ENCODE assay signal across 11 cellular contexts in the genomic region with DNA sequence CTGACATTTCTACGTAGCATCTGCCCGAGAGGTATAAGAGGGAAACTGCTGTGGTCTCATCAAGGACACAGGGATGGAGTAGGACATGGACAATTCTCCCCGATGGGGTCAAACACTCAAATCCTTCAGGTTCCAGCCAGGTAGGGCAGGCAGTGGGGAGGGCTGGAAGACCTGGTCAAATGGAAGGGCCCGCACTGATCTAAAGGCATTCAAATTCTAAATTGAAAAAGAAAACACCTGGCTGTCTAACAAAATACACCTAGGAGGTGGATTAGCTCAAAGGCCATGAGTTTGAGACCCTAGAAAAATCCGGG. TPM values are rescaled to one million over a fixed set of nuclear protein-coding genes. Genes with fewer than 3 reads are reported as not detected.
DNase-seq lines count a peak whose midpoint lies in the region; ATAC-seq, FAIRE-seq and TF ChIP-seq lines count a peak whose summit lies in the region.
"Had no signal": no experiment of that assay in that cellular context is flagged by ENCODE, and none has a peak within 500 bp of the region (broad histone marks: within the 10 kb centered on the region; RNA-seq: fewer than 3 reads in every experiment).

No MANE protein-coding gene starts in this region.

- intact Hi-C loops in K562 (cut with micrococcal nuclease): no loop called here
- intact Hi-C loops in naive thymus-derived CD4-positive, alpha-beta T cell (cut with micrococcal nuclease): no loop called here
- intact Hi-C loops in cardiac septum (cut with DNase I): no loop called here

- CTCF ChIA-PET in K562 (lab: Yijun Ruan, JAX; ENCODE audit: low intra/inter-chr PET ratio): no interaction called here
- CTCF ChIA-PET in naive thymus-derived CD4-positive, alpha-beta T cell (lab: Charles Lee): no interaction called here

- H3K9me3 ChIP-seq in BLaER1: no peaks in the 10 kb centered on the region
- H3K9me3 ChIP-seq in K562 (replicated peaks; ENCODE audit: control insufficient read depth, insufficient read depth, low read depth, low read length): no peaks in the 10 kb centered on the region
- no peaks in the 10 kb centered on the region for H3K9me3 ChIP-seq in naive thymus-derived CD4-positive, alpha-beta T cell (ENCODE audit: control insufficient read depth in 2 of 3, low read length in 3 of 3)

- no peaks in the 10 kb centered on the region for H3K27me3 ChIP-seq in BLaER1
- peaks cover 48% of the 10 kb centered on the region for H3K27me3 ChIP-seq in GM23338 (ENCODE audit: insufficient read depth)
- H3K27me3 ChIP-seq in K562 (ENCODE audit: control insufficient read depth in 2 of 2, insufficient read depth in 2 of 2, low read length in 2 of 2): peaks cover 27 to 67% of the 10 kb centered on the region in 2 experiments
- peaks cover 0 to 10% of the 10 kb centered on the region in 2 donors for H3K27me3 ChIP-seq in naive thymus-derived CD4-positive, alpha-beta T cell (ENCODE audit: control insufficient read depth in 2 of 2, insufficient read depth in 2 of 2, low read length in 2 of 2)

- no peak for TF ChIP-seq POLR2A in K562 (conservative IDR thresholded peaks at IDR 0.05)

- no peak for ATAC-seq in GM23338
- ATAC-seq in K562: no peak
- ATAC-seq in naive thymus-derived CD4-positive, alpha-beta T cell: no peak

- FAIRE-seq in K562 (lab: Jason Lieb, UNC): no peak

- in situ Hi-C loops in K562 (cut with MboI): loop anchor here (5.0 kb wide), 1 partner anchor 90 kb away; a partner anchor contains a TSS

- H2AFZ ChIP-seq in GM23338 (peak overlapping the region; percentile 72), K562 (ENCODE audit: low read depth, low read length) (0 out of 2 replicates have a peak overlapping the region, but pooled peaks have one; percentile 33)

- TF ChIP-seq CTCF in GM23338 (conservative IDR thresholded peaks at IDR 0.05; ENCODE audit: low read depth in 2 of 2) (no peak), K562 (IDR thresholded peaks at IDR 0.05 in 2 of 3, conservative IDR thresholded peaks at IDR 0.05 in 1 of 3; ENCODE audit: insufficient read depth in 2 of 3, low read depth in 1 of 3, low read length in 3 of 3) (no peak)

- peaks cover 11% of the 10 kb centered on the region; the same call in 2 of the 3 replicates for H3K4me1 Mint-ChIP-seq in GM23338
- peaks cover 5 to 22% (median 11%) of the 10 kb centered on the region in 7 donors for H3K4me1 Mint-ChIP-seq in naive thymus-derived CD4-positive, alpha-beta T cell

- H3K4me1 ChIP-seq in BLaER1: peaks cover 68% of the 10 kb centered on the region
- H3K4me1 ChIP-seq in GM23338 (ENCODE audit: insufficient read depth): peaks cover 21% of the 10 kb centered on the region; the same call in 1 of the 2 replicates
- H3K4me1 ChIP-seq in K562 (replicated peaks in 1 of 2; ENCODE audit: control insufficient read depth in 2 of 2, insufficient read depth in 2 of 2, low read length in 2 of 2): peaks cover 0 to 17% of the 10 kb centered on the region in 2 experiments; a peak in 3 of 5 replicates
- peaks cover 4 to 12% of the 10 kb centered on the region in 2 donors for H3K4me1 ChIP-seq in naive thymus-derived CD4-positive, alpha-beta T cell (ENCODE audit: control insufficient read depth in 2 of 2, insufficient read depth in 2 of 2, low read length in 2 of 2)

- H3F3A ChIP-seq in GM23338 (replicated peaks; ENCODE audit: low read depth): peaks cover 24% of the 10 kb centered on the region

- TF ChIP-seq EP300 in K562 (IDR thresholded peaks at IDR 0.05; ENCODE audit: low read length): no peak

- peak overlapping the region; percentile 68; the same call in 1 of the 2 replicates for H3K27ac Mint-ChIP-seq in GM23338
- H3K27ac Mint-ChIP-seq in naive thymus-derived CD4-positive, alpha-beta T cell: peak overlapping the region in 1 of 9 donors; percentile 24
- H3K27ac Mint-ChIP-seq: activated CD8-positive, alpha-beta memory T cell treated with anti-CD3 and anti-CD28 coated beads, Interleukin-2, amount 10 ng/mL, durations not matched to agents 7 days and 5 days had no signal

- no peaks in the 10 kb centered on the region for H3K9me2 ChIP-seq in GM23338 (ENCODE audit: insufficient read depth)

- H3K9ac ChIP-seq in BLaER1: no peak overlapping the region
- no peak overlapping the region for H3K9ac ChIP-seq in K562 (ENCODE audit: insufficient read depth in 1 of 2, low read depth in 2 of 2, low read length in 2 of 2)

- POLR2A ChIA-PET in K562 (lab: Yijun Ruan, JAX): interaction anchor here (0.6 to 0.8 kb wide), 2 partner anchors 146 to 259 kb away, joined by 3 read pairs; no protein-coding TSS in a partner anchor
- POLR2A ChIA-PET in naive thymus-derived CD4-positive, alpha-beta T cell (lab: Charles Lee): interaction anchor here (0.6 kb wide), 1 partner anchor 89 kb away, joined by 3 read pairs; a partner anchor contains a TSS

- DNase-seq in GM23338 (ENCODE audit: low spot score) (no peak), K562 (ENCODE audit: extremely low read depth in 1 of 4, low spot score in 3 of 4) (no peak), NCI-H1092 treated with DMSO at 0.1 percent for 48 hours (lab: John Stamatoyannopoulos, UW) (no peak), cardiac septum (ENCODE audit: low spot score) (no peak), 8988T (no peak), HK-2 (ENCODE audit: unreplicated experiment) (no peak)
- DNase-seq in naive thymus-derived CD4-positive, alpha-beta T cell: no peak

- H3K4me2 ChIP-seq in BLaER1 (peak overlapping the region; percentile 100), GM23338 (peak overlapping the region; percentile 100), K562 (ENCODE audit: insufficient read depth, low read length) (peak overlapping the region; percentile 61; the same call in 1 of the 2 replicates)

- H3K4me3 Mint-ChIP-seq in GM23338: peak overlapping the region; percentile 84
- H3K4me3 Mint-ChIP-seq in naive thymus-derived CD4-positive, alpha-beta T cell: peak overlapping the region; percentile 44 to 88 (median 69)

- H3K36me3 Mint-ChIP-seq in GM23338 (ENCODE audit: low read depth): no peaks in the 10 kb centered on the region; the same call in 2 of the 3 replicates
- H3K36me3 Mint-ChIP-seq in naive thymus-derived CD4-positive, alpha-beta T cell: no peaks in the 10 kb centered on the region
- H3K36me3 Mint-ChIP-seq: activated CD8-positive, alpha-beta memory T cell treated with anti-CD3 and anti-CD28 coated beads, Interleukin-2, amount 10 ng/mL, durations not matched to agents 7 days and 5 days had no signal

- H3K9me3 Mint-ChIP-seq in GM23338: peaks cover 43% of the 10 kb centered on the region; the same call in 2 of the 3 replicates
- peaks cover 0 to 2% (median 0%) of the 10 kb centered on the region in 11 donors for H3K9me3 Mint-ChIP-seq in naive thymus-derived CD4-positive, alpha-beta T cell

- no peaks in the 10 kb centered on the region for H4K20me1 ChIP-seq in BLaER1
- no peaks in the 10 kb centered on the region; the same call in none of the 2 replicates for H4K20me1 ChIP-seq in GM23338 (replicated peaks; ENCODE audit: insufficient read depth)
- peaks cover 14% of the 10 kb centered on the region for H4K20me1 ChIP-seq in K562 (replicated peaks; ENCODE audit: control insufficient read depth, insufficient read depth, low read length)

- BruUV-seq in K562 (replicated peaks; lab: Mats Ljungman, UMichigan): no TSS peak

- WGBS in K562 (ENCODE audit: insufficient coverage, low coverage, missing lambda C conversion rate): 18% methylated on average over 5 of the region's 5 CpGs

- H3K27me3 Mint-ChIP-seq in GM23338 (ENCODE audit: insufficient read depth, low read depth, poor library complexity): peaks cover 30% of the 10 kb centered on the region
- peaks cover 17 to 55% (median 31%) of the 10 kb centered on the region in 5 donors for H3K27me3 Mint-ChIP-seq in naive thymus-derived CD4-positive, alpha-beta T cell

- H3K4me3 ChIP-seq in BLaER1 (no peak overlapping the region), GM23338 (peak overlapping the region; percentile 98), K562 (no peak overlapping the region)
- no peak overlapping the region for H3K4me3 ChIP-seq in naive thymus-derived CD4-positive, alpha-beta T cell (ENCODE audit: low read length)

- no peaks in the 10 kb centered on the region for H3K36me3 ChIP-seq in BLaER1
- no peaks in the 10 kb centered on the region for H3K36me3 ChIP-seq in GM23338 (ENCODE audit: insufficient read depth)
- no peaks in the 10 kb centered on the region for H3K36me3 ChIP-seq in K562 (ENCODE audit: control insufficient read depth, insufficient read depth, low read length)
- H3K36me3 ChIP-seq in naive thymus-derived CD4-positive, alpha-beta T cell (ENCODE audit: control insufficient read depth in 2 of 3, insufficient read depth in 3 of 3, low read length in 3 of 3): no peaks in the 10 kb centered on the region

- no peak overlapping the region for H3K27ac ChIP-seq in BLaER1
- no peak overlapping the region for H3K27ac ChIP-seq in GM23338 (ENCODE audit: low read depth)
- H3K27ac ChIP-seq in K562 (ENCODE audit: extremely low read depth, low read depth, low read length): no peak overlapping the region
- no peak overlapping the region for H3K27ac ChIP-seq in naive thymus-derived CD4-positive, alpha-beta T cell (ENCODE audit: low read depth, low read length)

- H3K79me2 ChIP-seq in GM23338 (replicated peaks; ENCODE audit: insufficient read depth) (no peaks in the 10 kb centered on the region), K562 (ENCODE audit: control insufficient read depth, insufficient read depth, low read length) (no peaks in the 10 kb centered on the region)

- TF ChIP-seq RAD21 in K562 (CRISPR knock-in tag; conservative IDR thresholded peaks at IDR 0.05 in 1 of 2, IDR thresholded peaks at IDR 0.05 in 1 of 2): no peak

- peaks cover 2% of the 10 kb centered on the region for H3K9me1 ChIP-seq in K562 (ENCODE audit: control insufficient read depth, insufficient read depth, low read length)

RNA-seq across cellular contexts. Expression of a gene that starts 8.2 kb away (rescaled TPM):
- 2.8 and 5.9 TPM in 2 replicates for total RNA-seq in GM23338 (2014; rRNA removed; shearing (Covaris generic))
- 0.61 and 0.99 TPM in 2 replicates for polyA plus RNA-seq in GM23338 (2016; fragmentation: Nextera tagmentation; extraction: Ambion mirVana)
- 0.53 TPM in 1 of 2 replicates, not detected in the other for total RNA-seq in K562 (2011; cell fraction: chromatin; rRNA removed; ENCODE audit: low replicate concordance)
- 0.33 and 0.39 TPM in 2 replicates for total RNA-seq in K562 (2011; cell fraction: nucleolus; rRNA removed)
- total RNA-seq in K562 (2011; cell fraction: nucleoplasm; rRNA removed): 0.29 and 0.84 TPM in 2 replicates
- not detected in 2 replicates for total RNA-seq in K562 (2014; rRNA removed)
- total RNA-seq in K562 (2014; rRNA removed; fragmentation: Illumina TruSeq; extraction: Trizol): not detected in 2 replicates
- total RNA-seq in K562 (2015; rRNA removed; fragmentation: Illumina TruSeq; extraction: Trizol): not detected in 2 replicates
- total RNA-seq in K562 (2021): not detected in 2 replicates
- polyA plus RNA-seq in K562 (2011; rRNA removed): not detected in 2 replicates
- polyA plus RNA-seq in K562 (2011; cell fraction: cytosol; rRNA removed): 0.09 and 0.16 TPM in 2 replicates
- polyA plus RNA-seq in K562 (2011; cell fraction: nucleus; rRNA removed): 0.15 and 0.28 TPM in 2 replicates
- 0.22 TPM in 1 of 2 replicates, not detected in the other for polyA plus RNA-seq in K562 (2012)
- not detected in 2 replicates for polyA plus RNA-seq in K562 (2014; fragmentation: Illumina TruSeq; extraction: Trizol)
- not detected for polyA plus RNA-seq in K562 (2014; fragmentation: Nextera tagmentation; extraction: Ambion mirVana)
- polyA plus RNA-seq in K562 (2014; rRNA removed): 0.34 and 0.66 TPM in 2 replicates
- polyA minus RNA-seq in K562 (2011; rRNA and poly(A)+ RNA removed): not detected in 2 replicates
- not detected in 2 replicates for polyA minus RNA-seq in K562 (2011; cell fraction: cytosol; rRNA and poly(A)+ RNA removed)
- not detected in 2 replicates for polyA minus RNA-seq in K562 (2011; cell fraction: nucleus; rRNA and poly(A)+ RNA removed)
- not detected for total RNA-seq in naive thymus-derived CD4-positive, alpha-beta T cell
- polyA plus RNA-seq in naive thymus-derived CD4-positive, alpha-beta T cell: not detected
- 3.4 TPM for total RNA-seq in cardiac septum
- total RNA-seq: activated CD8-positive, alpha-beta memory T cell treated with anti-CD3 and anti-CD28 coated beads, Interleukin-2, amount 10 ng/mL, durations not matched to agents 7 days and 5 days; pulmonary artery endothelial cell had no signal

RNA-seq across cellular contexts. Expression of a gene that starts 8.3 kb away (rescaled TPM):
- 0.39 TPM in 1 of 2 replicates, not detected in the other for total RNA-seq in GM23338 (2014; rRNA removed; shearing (Covaris generic))
- polyA plus RNA-seq in GM23338 (2016; fragmentation: Nextera tagmentation; extraction: Ambion mirVana) (not detected in 2 replicates), K562 (2011; rRNA removed) (not detected in 2 replicates), K562 (2014; fragmentation: Illumina TruSeq; extraction: Trizol) (not detected in 2 replicates), K562 (2014; fragmentation: Nextera tagmentation; extraction: Ambion mirVana) (under 1 TPM in 1 of 2 experiments, not detected in 1; 0.06 TPM), K562 (2014; rRNA removed) (0.07 TPM in 1 of 2 replicates, not detected in the other)
- total RNA-seq in K562 (2011; cell fraction: chromatin; rRNA removed; ENCODE audit: low replicate concordance): not detected in 2 replicates
- total RNA-seq in K562 (2011; cell fraction: nucleolus; rRNA removed): not detected in 2 replicates
- not detected in 2 replicates for total RNA-seq in K562 (2011; cell fraction: nucleoplasm; rRNA removed)
- total RNA-seq in K562 (2014; rRNA removed) (not detected in 2 replicates), K562 (2014; rRNA removed; fragmentation: Illumina TruSeq; extraction: Trizol) (not detected in 2 replicates), K562 (2015; rRNA removed; fragmentation: Illumina TruSeq; extraction: Trizol) (not detected in 2 replicates), K562 (2021) (not detected in 2 replicates), cardiac septum (not detected)
- not detected in 2 replicates for polyA plus RNA-seq in K562 (2011; cell fraction: cytosol; rRNA removed)
- not detected in 2 replicates for polyA plus RNA-seq in K562 (2011; cell fraction: nucleus; rRNA removed)
- not detected in 2 replicates for polyA plus RNA-seq in K562 (2012)
- not detected in 2 replicates for polyA minus RNA-seq in K562 (2011; rRNA and poly(A)+ RNA removed)
- polyA minus RNA-seq in K562 (2011; cell fraction: cytosol; rRNA and poly(A)+ RNA removed): not detected in 2 replicates
- not detected in 2 replicates for polyA minus RNA-seq in K562 (2011; cell fraction: nucleus; rRNA and poly(A)+ RNA removed)
- total RNA-seq in naive thymus-derived CD4-positive, alpha-beta T cell: not detected
- polyA plus RNA-seq in naive thymus-derived CD4-positive, alpha-beta T cell: not detected
- total RNA-seq: activated CD8-positive, alpha-beta memory T cell treated with anti-CD3 and anti-CD28 coated beads, Interleukin-2, amount 10 ng/mL, durations not matched to agents 7 days and 5 days; M059J had no signal

RNA-seq across cellular contexts. Expression of a gene that starts 16.7 kb away (rescaled TPM):
- total RNA-seq in GM23338 (2014; rRNA removed; shearing (Covaris generic)): not detected in 2 replicates
- polyA plus RNA-seq in GM23338 (2016; fragmentation: Nextera tagmentation; extraction: Ambion mirVana) (0.26 TPM in 1 of 2 replicates, not detected in the other), K562 (2011; rRNA removed) (not detected in 2 replicates), K562 (2014; fragmentation: Illumina TruSeq; extraction: Trizol) (not detected in 2 replicates), K562 (2014; fragmentation: Nextera tagmentation; extraction: Ambion mirVana) (not detected), K562 (2014; rRNA removed) (not detected in 2 replicates)
- total RNA-seq in K562 (2011; cell fraction: chromatin; rRNA removed; ENCODE audit: low replicate concordance): not detected in 2 replicates
- not detected in 2 replicates for total RNA-seq in K562 (2011; cell fraction: nucleolus; rRNA removed)
- not detected in 2 replicates for total RNA-seq in K562 (2011; cell fraction: nucleoplasm; rRNA removed)
- total RNA-seq in K562 (2014; rRNA removed) (not detected in 2 replicates), K562 (2014; rRNA removed; fragmentation: Illumina TruSeq; extraction: Trizol) (not detected in 2 replicates), K562 (2015; rRNA removed; fragmentation: Illumina TruSeq; extraction: Trizol) (not detected in 2 replicates), K562 (2021) (not detected in 2 replicates), cardiac septum (6.1 TPM)
- not detected in 2 replicates for polyA plus RNA-seq in K562 (2011; cell fraction: cytosol; rRNA removed)
- not detected in 2 replicates for polyA plus RNA-seq in K562 (2011; cell fraction: nucleus; rRNA removed)
- not detected in 2 replicates for polyA plus RNA-seq in K562 (2012)
- polyA minus RNA-seq in K562 (2011; rRNA and poly(A)+ RNA removed): not detected in 2 replicates
- not detected in 2 replicates for polyA minus RNA-seq in K562 (2011; cell fraction: cytosol; rRNA and poly(A)+ RNA removed)
- not detected in 2 replicates for polyA minus RNA-seq in K562 (2011; cell fraction: nucleus; rRNA and poly(A)+ RNA removed)
- not detected for total RNA-seq in naive thymus-derived CD4-positive, alpha-beta T cell
- not detected for polyA plus RNA-seq in naive thymus-derived CD4-positive, alpha-beta T cell
- total RNA-seq: activated CD8-positive, alpha-beta memory T cell treated with anti-CD3 and anti-CD28 coated beads, Interleukin-2, amount 10 ng/mL, durations not matched to agents 7 days and 5 days; pulmonary artery endothelial cell had no signal

RNA-seq across cellular contexts. Expression of a gene that starts 43.0 kb away (rescaled TPM):
- 0.28 TPM in 1 of 2 replicates, not detected in the other for total RNA-seq in GM23338 (2014; rRNA removed; shearing (Covaris generic))
- polyA plus RNA-seq in GM23338 (2016; fragmentation: Nextera tagmentation; extraction: Ambion mirVana) (0.21 and 0.23 TPM in 2 replicates), K562 (2011; rRNA removed) (0.15 and 0.22 TPM in 2 replicates), K562 (2014; fragmentation: Illumina TruSeq; extraction: Trizol) (0.12 and 0.26 TPM in 2 replicates), K562 (2014; fragmentation: Nextera tagmentation; extraction: Ambion mirVana) (not detected), K562 (2014; rRNA removed) (0.28 and 0.41 TPM in 2 replicates)
- total RNA-seq in K562 (2011; cell fraction: chromatin; rRNA removed; ENCODE audit: low replicate concordance): 0.53 and 0.69 TPM in 2 replicates
- 0.33 and 0.79 TPM in 2 replicates for total RNA-seq in K562 (2011; cell fraction: nucleolus; rRNA removed)
- total RNA-seq in K562 (2011; cell fraction: nucleoplasm; rRNA removed): 0.31 and 0.44 TPM in 2 replicates
- total RNA-seq in K562 (2014; rRNA removed) (0.33 and 0.45 TPM in 2 replicates), K562 (2014; rRNA removed; fragmentation: Illumina TruSeq; extraction: Trizol) (0.07 and 0.10 TPM in 2 replicates), K562 (2015; rRNA removed; fragmentation: Illumina TruSeq; extraction: Trizol) (0.18 and 0.30 TPM in 2 replicates), K562 (2021) (0.25 and 0.53 TPM in 2 replicates), cardiac septum (0.11 TPM)
- 0.13 and 0.18 TPM in 2 replicates for polyA plus RNA-seq in K562 (2011; cell fraction: cytosol; rRNA removed)
- polyA plus RNA-seq in K562 (2011; cell fraction: nucleus; rRNA removed): 0.79 and 0.84 TPM in 2 replicates
- 0.25 and 0.43 TPM in 2 replicates for polyA plus RNA-seq in K562 (2012)
- polyA minus RNA-seq in K562 (2011; rRNA and poly(A)+ RNA removed): 0.11 and 0.18 TPM in 2 replicates
- polyA minus RNA-seq in K562 (2011; cell fraction: cytosol; rRNA and poly(A)+ RNA removed): not detected in 2 replicates
- polyA minus RNA-seq in K562 (2011; cell fraction: nucleus; rRNA and poly(A)+ RNA removed): 0.13 and 0.78 TPM in 2 replicates
- total RNA-seq in naive thymus-derived CD4-positive, alpha-beta T cell: under 1 TPM in 1 of 5 experiments, not detected in 4; 0.58 TPM
- polyA plus RNA-seq in naive thymus-derived CD4-positive, alpha-beta T cell: not detected
